ENCODE assay signal across 10 cellular contexts in the genomic region with DNA sequence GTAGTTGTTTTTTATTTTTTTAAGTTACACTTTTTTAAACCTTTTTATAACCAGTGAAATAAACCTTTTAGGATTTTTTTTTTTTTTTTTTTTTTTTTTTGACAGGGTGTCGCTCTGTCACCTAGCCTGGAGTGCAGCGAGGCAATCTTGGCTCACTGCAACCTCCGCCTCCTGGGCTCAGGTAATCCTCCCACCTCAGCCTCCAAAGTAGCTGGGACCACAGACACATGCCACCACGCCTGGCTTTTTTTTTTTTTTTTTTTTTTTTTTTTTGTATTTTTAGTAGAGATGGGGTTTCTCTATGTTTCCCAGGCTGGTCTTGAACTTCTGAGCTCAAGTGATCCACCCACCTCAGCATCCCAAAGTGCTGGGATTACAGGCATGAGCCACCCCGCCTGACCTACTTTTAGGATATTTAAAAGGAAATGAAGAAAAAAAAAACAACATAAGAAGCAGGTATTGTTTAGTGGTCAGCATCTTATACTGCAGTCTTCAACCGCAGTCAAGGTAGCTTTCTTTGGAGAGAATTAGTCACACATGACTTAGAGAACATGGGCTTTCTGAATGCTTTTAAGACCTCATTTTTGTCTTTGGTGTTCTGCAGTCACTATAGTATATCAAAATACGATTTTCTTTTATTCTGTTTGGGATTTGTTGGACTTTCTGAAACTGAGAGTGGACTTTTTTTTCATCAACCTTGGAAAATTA. TPM values are rescaled to one million over a fixed set of nuclear protein-coding genes. Genes with fewer than 3 reads are reported as not detected.
A peak's percentile ranks its signal among the peaks of the same experiment; 100 is the strongest.
DNase-seq lines count a peak whose midpoint lies in the region; ATAC-seq, FAIRE-seq and TF ChIP-seq lines count a peak whose summit lies in the region.
"Had no signal": no experiment of that assay in that cellular context is flagged by ENCODE, and none has a peak within 500 bp of the region (broad histone marks: within the 10 kb centered on the region; RNA-seq: fewer than 3 reads in every experiment).

No MANE protein-coding gene starts in this region.

- H3K79me2 ChIP-seq in GM23248 (ENCODE audit: insufficient read depth) (peaks cover 60% of the 10 kb centered on the region), OCI-LY7 (ENCODE audit: insufficient read depth, low read depth, low read length) (peaks cover 59% of the 10 kb centered on the region), H1 (ENCODE audit: control insufficient read depth in 1 of 2, insufficient read depth in 2 of 2, low read length in 2 of 2) (peaks cover 0 to 16% of the 10 kb centered on the region in 2 experiments; a peak in 2 of 4 replicates)

- peaks cover 21% of the 10 kb centered on the region for H3F3A ChIP-seq in GM23248 (ENCODE audit: insufficient read depth)

- H3K4me3 ChIP-seq in GM23248 (peak overlapping the region; percentile 98), OCI-LY7 (ENCODE audit: low read depth, low read length, poor library complexity, severe bottlenecking) (peak overlapping the region; percentile 81), H1 (ENCODE audit: extremely low read depth in 1 of 4, insufficient read depth in 2 of 4, low read depth in 3 of 4, low read length in 4 of 4) (peak overlapping the region in 3 of 4 experiments; percentile 99 to 100 (median 99); a peak in 4 of 8 replicates), psoas muscle (peak overlapping the region; percentile 94), neuronal stem cell (ENCODE audit: low read length in 2 of 2) (peak overlapping the region in 1 of 2 donors; percentile 65)

- H4K20me1 ChIP-seq in GM23248 (ENCODE audit: insufficient read depth) (no peaks in the 10 kb centered on the region), OCI-LY7 (ENCODE audit: insufficient read depth, low read length) (no peaks in the 10 kb centered on the region), H1 (replicated peaks in 1 of 2; ENCODE audit: control insufficient read depth in 1 of 2, insufficient read depth in 2 of 2, low read length in 2 of 2) (no peaks in the 10 kb centered on the region)

- no peak overlapping the region for H3K23ac ChIP-seq in H1 (ENCODE audit: insufficient read length)
- H3K23ac ChIP-seq in neuronal stem cell (ENCODE audit: low read depth, low read length, poor library complexity) = no peak overlapping the region

- H3K9me2 ChIP-seq in GM23248 (ENCODE audit: insufficient read depth) (no peaks in the 10 kb centered on the region), OCI-LY7 (ENCODE audit: insufficient read depth, low read length) (no peaks in the 10 kb centered on the region)

- ATAC-seq in psoas muscle = no peak
- ATAC-seq in GM18867 (IDR thresholded peaks at IDR 0.05; ENCODE audit: unreplicated experiment) = no peak

- peaks cover 10% of the 10 kb centered on the region for H3K36me3 ChIP-seq in GM23248 (ENCODE audit: low read depth)
- peaks cover 18% of the 10 kb centered on the region for H3K36me3 ChIP-seq in OCI-LY7 (ENCODE audit: insufficient read depth, low read length)
- H3K36me3 ChIP-seq in H1 (ENCODE audit: control insufficient read depth in 2 of 4, insufficient read depth in 4 of 4, low read length in 3 of 4) = peaks cover 0 to 4% (median under 1%) of the 10 kb centered on the region in 4 experiments; a peak in 3 of 8 replicates
- peaks cover 6 to 43% of the 10 kb centered on the region in 2 donors for H3K36me3 ChIP-seq in psoas muscle (ENCODE audit: insufficient read depth in 1 of 2, low read depth in 1 of 2)
- peaks cover 0 to 28% of the 10 kb centered on the region in 2 donors for H3K36me3 ChIP-seq in neuronal stem cell (replicated peaks in 1 of 2; ENCODE audit: control insufficient read depth in 2 of 2, insufficient read depth in 2 of 2, low read length in 2 of 2)

- POLR2A ChIA-PET in OCI-LY7 (lab: Charles Lee) (interaction anchor here (0.6 kb wide), 2 partner anchors 72 to 1081 kb away, joined by 3 to 5 read pairs; no protein-coding TSS in a partner anchor), H1 (lab: Charles Lee; ENCODE audit: partially characterized antibody) (interaction anchor here (0.9 to 2.7 kb wide), 2 partner anchors 8 to 397 kb away, joined by 3 to 21 read pairs; no protein-coding TSS in a partner anchor)

- CTCF ChIA-PET in OCI-LY7 (lab: Charles Lee; ENCODE audit: unreplicated experiment) = no interaction called here
- CTCF ChIA-PET in H1 (lab: Charles Lee; ENCODE audit: partially characterized antibody) = interaction anchor here (1.1 to 1.5 kb wide), 3 partner anchors 14 to 215 kb away, joined by 3 to 4 read pairs (median 3); no protein-coding TSS in a partner anchor

- in situ Hi-C loops in GM23248 (cut with MboI) = no loop called here

- no peaks in the 10 kb centered on the region for H3K27me3 ChIP-seq in GM23248 (replicated peaks; ENCODE audit: insufficient read depth)
- H3K27me3 ChIP-seq in H1 (replicated peaks in 1 of 4; ENCODE audit: control insufficient read depth in 3 of 4, extremely low read depth in 1 of 4, insufficient read depth in 3 of 4, low read length in 3 of 4) = no peaks in the 10 kb centered on the region
- no peaks in the 10 kb centered on the region for H3K27me3 ChIP-seq in psoas muscle (ENCODE audit: insufficient read depth in 3 of 3, low read length in 2 of 3)
- no peaks in the 10 kb centered on the region for H3K27me3 ChIP-seq in neuronal stem cell (ENCODE audit: control insufficient read depth in 3 of 3, insufficient read depth in 3 of 3, low read depth in 1 of 3, low read length in 3 of 3)

- intact Hi-C loops in OCI-LY7 (cut with micrococcal nuclease; ENCODE audit: unreplicated experiment) (loop anchor here (10.0 kb wide), 2 partner anchors 282 to 1918 kb away; a partner anchor contains a TSS), psoas muscle (cut with DNase I) (no loop called here)

- 95 to 98% methylated on average over 7 of the region's 7 CpGs for WGBS in GM23248 (ENCODE audit: low coverage in 1 of 2, low lambda C conversion rate in 2 of 2, missing lambda C conversion rate in 2 of 2), 2 experiments
- WGBS in H1 (ENCODE audit: extremely low coverage in 1 of 2, insufficient coverage in 1 of 2, insufficient read length in 1 of 2, insufficient replicate concordance in 2 of 2, low coverage in 1 of 2, low lambda C conversion rate in 2 of 2, missing lambda C conversion rate in 1 of 2), 2 experiments = 85% methylated on average over 3 of the region's 7 CpGs; no CpG with 5 or more reads in 1 of the 2 experiments
- 83 to 92% (median 87%) methylated on average over 7 of the region's 7 CpGs for WGBS in psoas muscle, 3 donors
- no CpG with 5 or more reads among the region's 7 CpGs for WGBS in neuronal stem cell (ENCODE audit: extremely low coverage in 2 of 2, insufficient read length in 2 of 2, insufficient replicate concordance in 1 of 2), 2 donors

- H2BK120ac ChIP-seq in H1 (replicated peaks; ENCODE audit: low read depth, low read length) = no peak overlapping the region
- H2BK120ac ChIP-seq in neuronal stem cell (ENCODE audit: low read depth, low read length) = no peak overlapping the region

- H3K18ac ChIP-seq in H1 (ENCODE audit: extremely low read depth, low read length) (no peak overlapping the region), neuronal stem cell (ENCODE audit: low read length) (no peak overlapping the region)

- H3K14ac ChIP-seq in H1 (ENCODE audit: insufficient read length) (no peak overlapping the region), neuronal stem cell (ENCODE audit: low read length) (no peak overlapping the region)

- no peak overlapping the region for H2AK5ac ChIP-seq in H1 (ENCODE audit: low read depth, low read length)
- H2AK5ac ChIP-seq in neuronal stem cell (ENCODE audit: low read depth, low read length) = no peak overlapping the region

- H3K9ac ChIP-seq in GM23248 (no peak overlapping the region), H1 (replicated peaks in 1 of 4; ENCODE audit: extremely low read depth in 1 of 4, low read depth in 3 of 4, low read length in 3 of 4) (no peak overlapping the region), neuronal stem cell (ENCODE audit: low read depth, low read length, poor library complexity) (no peak overlapping the region)

- H3K4me2 ChIP-seq in GM23248 (ENCODE audit: unreplicated experiment) (peak overlapping the region; percentile 99), OCI-LY7 (ENCODE audit: low read length) (peak overlapping the region; percentile 92), H1 (ENCODE audit: insufficient read depth in 1 of 2, low read depth in 2 of 2, low read length in 2 of 2) (peak overlapping the region in 1 of 2 experiments; percentile 84; a peak in 1 of 4 replicates), neuronal stem cell (ENCODE audit: insufficient read depth, low read length, poor library complexity, severe bottlenecking) (no peak overlapping the region)

- peaks cover 16% of the 10 kb centered on the region for H3K4me1 ChIP-seq in GM23248 (ENCODE audit: insufficient read depth)
- H3K4me1 ChIP-seq in OCI-LY7 (ENCODE audit: insufficient read depth, low read length, poor library complexity, severe bottlenecking) = peaks cover 38% of the 10 kb centered on the region
- H3K4me1 ChIP-seq in H1 (replicated peaks in 1 of 4; ENCODE audit: control insufficient read depth in 3 of 4, insufficient read depth in 4 of 4, low read length in 3 of 4) = peaks cover 0 to 9% (median 7%) of the 10 kb centered on the region in 4 experiments; a peak in 5 of 7 replicates
- H3K4me1 ChIP-seq in psoas muscle = peaks cover 42% of the 10 kb centered on the region
- peaks cover 10 to 13% of the 10 kb centered on the region in 2 donors for H3K4me1 ChIP-seq in neuronal stem cell (ENCODE audit: control insufficient read depth in 2 of 2, insufficient read depth in 1 of 2, low read depth in 1 of 2, low read length in 2 of 2)

- no peak for TF ChIP-seq RAD21 in H1 (IDR thresholded peaks at IDR 0.05 in 1 of 2, conservative IDR thresholded peaks at IDR 0.05 in 1 of 2; ENCODE audit: low read depth in 2 of 2, low read length in 2 of 2)

- no peak overlapping the region for H2BK15ac ChIP-seq in H1 (ENCODE audit: low read length)
- H2BK15ac ChIP-seq in neuronal stem cell (ENCODE audit: low read length) = no peak overlapping the region

- H3K56ac ChIP-seq in H1 (replicated peaks; ENCODE audit: insufficient read length, low read depth, low read length) = no peak overlapping the region

- peak overlapping the region; percentile 94; the same call in 1 of the 2 replicates for H3K27ac ChIP-seq in GM23248
- H3K27ac ChIP-seq in OCI-LY7 (ENCODE audit: low read depth, low read length, poor library complexity, severe bottlenecking) = no peak overlapping the region
- H3K27ac ChIP-seq in H1 (ENCODE audit: low read depth, low read length) = no peak overlapping the region
- peak overlapping the region; percentile 87 for H3K27ac ChIP-seq in psoas muscle
- no peak overlapping the region for H3K27ac ChIP-seq in neuronal stem cell (replicated peaks; ENCODE audit: low read length)

- no peaks in the 10 kb centered on the region for H3K9me3 ChIP-seq in GM23248 (ENCODE audit: low read depth)
- no peaks in the 10 kb centered on the region for H3K9me3 ChIP-seq in OCI-LY7 (ENCODE audit: low read length)
- no peaks in the 10 kb centered on the region for H3K9me3 ChIP-seq in H1 (ENCODE audit: insufficient read depth in 2 of 2, low read depth in 1 of 2, low read length in 1 of 2)
- no peaks in the 10 kb centered on the region for H3K9me3 ChIP-seq in psoas muscle
- H3K9me3 ChIP-seq in neuronal stem cell (replicated peaks in 1 of 2; ENCODE audit: control insufficient read depth in 2 of 2, insufficient read depth in 1 of 2, low read depth in 1 of 2, low read length in 2 of 2) = peaks cover 0 to 4% of the 10 kb centered on the region in 2 donors

- H2BK20ac ChIP-seq in H1 (ENCODE audit: low read length) = no peak overlapping the region

- H3K79me1 ChIP-seq in H1 (ENCODE audit: low read depth, low read length) = no peaks in the 10 kb centered on the region
- peaks cover 4% of the 10 kb centered on the region for H3K79me1 ChIP-seq in neuronal stem cell (ENCODE audit: low read depth, low read length)

- no TSS peak for BruUV-seq in OCI-LY7 (replicated peaks; lab: Mats Ljungman, UMichigan)

- TF ChIP-seq CTCF in OCI-LY7 (conservative IDR thresholded peaks at IDR 0.05; ENCODE audit: low read length) (no peak), H1 (IDR thresholded peaks at IDR 0.05; ENCODE audit: control extremely low read depth in 1 of 3, insufficient read depth in 1 of 3, low read depth in 1 of 3, low read length in 3 of 3) (no peak), psoas muscle (IDR thresholded peaks at IDR 0.05) (no peak)

- no peak for TF ChIP-seq POLR2A in H1 (IDR thresholded peaks at IDR 0.05; ENCODE audit: control extremely low read depth in 1 of 2, low read depth in 2 of 2, low read length in 2 of 2)

- H4K8ac ChIP-seq in H1 (ENCODE audit: extremely low read depth, insufficient read depth, low read length) = no peak overlapping the region
- H4K8ac ChIP-seq in neuronal stem cell (ENCODE audit: low read depth, low read length) = no peak overlapping the region

- no peak overlapping the region for H2BK5ac ChIP-seq in H1 (ENCODE audit: low read depth, low read length)
- H2BK5ac ChIP-seq in neuronal stem cell (ENCODE audit: low read length) = no peak overlapping the region

- no peak for DNase-seq in GM23248
- peak; percentile 12 for DNase-seq in OCI-LY7 (ENCODE audit: low spot score)
- no peak for DNase-seq in H1 (ENCODE audit: low read depth in 1 of 2, low spot score in 2 of 2)
- no peak for DNase-seq in psoas muscle
- DNase-seq in neuronal stem cell (ENCODE audit: low spot score) = no peak
- DNase-seq in NCI-H1092 treated with DMSO at 0.1 percent for 48 hours (lab: John Stamatoyannopoulos, UW) = no peak
- no peak for DNase-seq in NCI-H748 (lab: John Stamatoyannopoulos, UW; ENCODE audit: unreplicated experiment)

- no peak overlapping the region for H4K5ac ChIP-seq in H1 (ENCODE audit: insufficient read length, low read depth, low read length)

- H2BK12ac ChIP-seq in H1 (ENCODE audit: low read depth, low read length) (no peak overlapping the region), neuronal stem cell (ENCODE audit: low read length) (no peak overlapping the region)

- H3K4ac ChIP-seq in H1 (replicated peaks; ENCODE audit: insufficient read length, low read depth, low read length) (no peak overlapping the region), neuronal stem cell (ENCODE audit: low read length) (no peak overlapping the region)

- no peak for TF ChIP-seq EP300 in H1 (IDR thresholded peaks at IDR 0.05; ENCODE audit: borderline replicate concordance in 1 of 2, low read depth in 2 of 2, low read length in 2 of 2)

- H2AFZ ChIP-seq in GM23248 = no peak overlapping the region
- no peak overlapping the region for H2AFZ ChIP-seq in OCI-LY7 (ENCODE audit: low read length)
- no peak overlapping the region for H2AFZ ChIP-seq in H1 (ENCODE audit: low read length)
- no peak overlapping the region for H2AFZ ChIP-seq in neuronal stem cell (ENCODE audit: low read length)

- H3K23me2 ChIP-seq in H1 (ENCODE audit: low read depth, low read length) = peaks cover 17% of the 10 kb centered on the region

- no peak overlapping the region for H4K91ac ChIP-seq in H1 (replicated peaks; ENCODE audit: insufficient read length, low read length)
- no peak overlapping the region for H4K91ac ChIP-seq in neuronal stem cell (ENCODE audit: low read depth, low read length, poor library complexity)

- FAIRE-seq in H1 (lab: Jason Lieb, UNC) = no peak
- FAIRE-seq: bronchial epithelial cell had no signal

RNA-seq across cellular contexts. Expression of a gene that starts 1.6 kb away (rescaled TPM):
- total RNA-seq in GM23248 (2014; rRNA removed; shearing (Covaris generic)) = 19.2 and 21.9 TPM in 2 replicates
- polyA plus RNA-seq in GM23248 (2016; fragmentation: Nextera tagmentation; extraction: Ambion mirVana) = 31.7 and 32.1 TPM in 2 replicates
- total RNA-seq in OCI-LY7 (2014; rRNA removed; shearing (Covaris generic)) = 60.5 and 67.5 TPM in 2 replicates
- 39.3 and 43.1 TPM in 2 replicates for total RNA-seq in OCI-LY7 (2022)
- total RNA-seq in H1 (2021; fragmentation: NEBNext Ultra II Directional; extraction: Animal tissue kit (Norgen Biotek cat#: 25700)) = 31.5 and 35.7 TPM in 2 replicates
- polyA plus RNA-seq in H1 (2011; rRNA removed) = 79.0 and 82.2 TPM in 2 replicates
- 54.6 TPM for polyA plus RNA-seq in H1 (2011; cell fraction: cytosol; rRNA removed)
- polyA plus RNA-seq in H1 (2011; cell fraction: nucleus; rRNA removed) = 44.8 TPM
- polyA plus RNA-seq in H1 (2012, experiment 1 of 2) = 33.6 to 54.9 TPM (median 49.3 TPM) in 4 replicates
- polyA plus RNA-seq in H1 (2012, experiment 2 of 2) = 71.1 TPM
- polyA plus RNA-seq in H1 (2013, experiment 1 of 2) = 53.3 TPM
- 57.4 TPM for polyA plus RNA-seq in H1 (2013, experiment 2 of 2)
- 12.6 and 18.4 TPM in 2 replicates for polyA minus RNA-seq in H1 (2011; rRNA and poly(A)+ RNA removed)
- polyA minus RNA-seq in H1 (2011; cell fraction: cytosol; rRNA and poly(A)+ RNA removed) = 7.1 TPM
- polyA minus RNA-seq in H1 (2011; cell fraction: nucleus; rRNA and poly(A)+ RNA removed) = 13.1 TPM
- 10 to 100 TPM; 15.4 to 25.9 (median 20.2) TPM for total RNA-seq in psoas muscle
- 10 to 100 TPM; 23.7 to 32.9 (median 32.4) TPM for polyA plus RNA-seq in psoas muscle
- polyA plus RNA-seq in neuronal stem cell (2013, experiment 1 of 2) = 73.2 TPM
- 75.5 TPM for polyA plus RNA-seq in neuronal stem cell (2013, experiment 2 of 2)

RNA-seq across cellular contexts. Expression of a gene that starts 4.4 kb away (rescaled TPM):
- 40.2 and 44.1 TPM in 2 replicates for total RNA-seq in GM23248 (2014; rRNA removed; shearing (Covaris generic))
- polyA plus RNA-seq in GM23248 (2016; fragmentation: Nextera tagmentation; extraction: Ambion mirVana) = 77.5 and 83.1 TPM in 2 replicates
- total RNA-seq in OCI-LY7 (2014; rRNA removed; shearing (Covaris generic)) = 30.6 and 35.6 TPM in 2 replicates
- 36.5 and 40.1 TPM in 2 replicates for total RNA-seq in OCI-LY7 (2022)
- total RNA-seq in H1 (2021; fragmentation: NEBNext Ultra II Directional; extraction: Animal tissue kit (Norgen Biotek cat#: 25700)) = 26.1 and 26.3 TPM in 2 replicates
- 28.0 and 32.8 TPM in 2 replicates for polyA plus RNA-seq in H1 (2011; rRNA removed)
- polyA plus RNA-seq in H1 (2011; cell fraction: cytosol; rRNA removed) = 23.2 TPM
- polyA plus RNA-seq in H1 (2011; cell fraction: nucleus; rRNA removed) = 14.0 TPM
- polyA plus RNA-seq in H1 (2012, experiment 1 of 2) = 24.7 to 28.8 TPM (median 26.1 TPM) in 4 replicates
- 37.7 TPM for polyA plus RNA-seq in H1 (2012, experiment 2 of 2)
- polyA plus RNA-seq in H1 (2013, experiment 1 of 2) = 29.4 TPM
- 29.7 TPM for polyA plus RNA-seq in H1 (2013, experiment 2 of 2)
- polyA minus RNA-seq in H1 (2011; rRNA and poly(A)+ RNA removed) = 18.2 and 18.6 TPM in 2 replicates
- 10.5 TPM for polyA minus RNA-seq in H1 (2011; cell fraction: cytosol; rRNA and poly(A)+ RNA removed)
- 9.8 TPM for polyA minus RNA-seq in H1 (2011; cell fraction: nucleus; rRNA and poly(A)+ RNA removed)
- total RNA-seq in psoas muscle = 10 to 100 TPM; 31.9 to 48.5 (median 37.8) TPM
- polyA plus RNA-seq in psoas muscle = 10 to 100 TPM; 59.4 to 81.2 (median 79.8) TPM
- polyA plus RNA-seq in neuronal stem cell (2013, experiment 1 of 2) = 47.2 TPM
- 48.4 TPM for polyA plus RNA-seq in neuronal stem cell (2013, experiment 2 of 2)

RNA-seq across cellular contexts. Expression of a gene that starts 12.9 kb away (rescaled TPM):
- not detected in 2 replicates for total RNA-seq in GM23248 (2014; rRNA removed; shearing (Covaris generic))
- polyA plus RNA-seq in GM23248 (2016; fragmentation: Nextera tagmentation; extraction: Ambion mirVana) (0.21 and 0.30 TPM in 2 replicates), H1 (2011; rRNA removed) (2.3 TPM in 2 replicates), psoas muscle (under 1 TPM in 1 of 3 donors, not detected in 2; 0.03 TPM)
- not detected in 2 replicates for total RNA-seq in OCI-LY7 (2014; rRNA removed; shearing (Covaris generic))
- total RNA-seq in OCI-LY7 (2022) (not detected in 2 replicates), psoas muscle (not detected)
- 1.4 and 1.7 TPM in 2 replicates for total RNA-seq in H1 (2021; fragmentation: NEBNext Ultra II Directional; extraction: Animal tissue kit (Norgen Biotek cat#: 25700))
- 1.6 TPM for polyA plus RNA-seq in H1 (2011; cell fraction: cytosol; rRNA removed)
- 1.5 TPM for polyA plus RNA-seq in H1 (2011; cell fraction: nucleus; rRNA removed)
- polyA plus RNA-seq in H1 (2012, experiment 1 of 2) = 1.2 to 1.6 TPM (median 1.5 TPM) in 4 replicates
- polyA plus RNA-seq in H1 (2012, experiment 2 of 2) = 1.4 TPM
- polyA plus RNA-seq in H1 (2013, experiment 1 of 2) = 0.83 TPM
- 1.2 TPM for polyA plus RNA-seq in H1 (2013, experiment 2 of 2)
- 0.39 and 0.54 TPM in 2 replicates for polyA minus RNA-seq in H1 (2011; rRNA and poly(A)+ RNA removed)
- polyA minus RNA-seq in H1 (2011; cell fraction: cytosol; rRNA and poly(A)+ RNA removed) = 0.51 TPM
- polyA minus RNA-seq in H1 (2011; cell fraction: nucleus; rRNA and poly(A)+ RNA removed) = 0.40 TPM
- 0.13 TPM for polyA plus RNA-seq in neuronal stem cell (2013, experiment 1 of 2)
- 0.22 TPM for polyA plus RNA-seq in neuronal stem cell (2013, experiment 2 of 2)
- total RNA-seq: Right ventricle myocardium inferior had no signal

RNA-seq across cellular contexts. Expression of a gene that starts 50.3 kb away (rescaled TPM):
- total RNA-seq in GM23248 (2014; rRNA removed; shearing (Covaris generic)) = not detected in 2 replicates
- not detected in 2 replicates for polyA plus RNA-seq in GM23248 (2016; fragmentation: Nextera tagmentation; extraction: Ambion mirVana)
- total RNA-seq in OCI-LY7 (2014; rRNA removed; shearing (Covaris generic)) = not detected in 2 replicates
- total RNA-seq in OCI-LY7 (2022) = not detected in 2 replicates
- not detected in 2 replicates for total RNA-seq in H1 (2021; fragmentation: NEBNext Ultra II Directional; extraction: Animal tissue kit (Norgen Biotek cat#: 25700))
- 0.08 TPM in 1 of 2 replicates, not detected in the other for polyA plus RNA-seq in H1 (2011; rRNA removed)
- polyA plus RNA-seq in H1 (2011; cell fraction: cytosol; rRNA removed) = 0.06 TPM
- polyA plus RNA-seq in H1 (2011; cell fraction: nucleus; rRNA removed) = not detected
- polyA plus RNA-seq in H1 (2012, experiment 1 of 2) = 0.19 to 0.31 TPM in 2 of 4 replicates, not detected in the others
- polyA plus RNA-seq in H1 (2012, experiment 2 of 2) = not detected
- polyA plus RNA-seq in H1 (2013, experiment 1 of 2) = not detected
- 0.06 TPM for polyA plus RNA-seq in H1 (2013, experiment 2 of 2)
- not detected in 2 replicates for polyA minus RNA-seq in H1 (2011; rRNA and poly(A)+ RNA removed)
- polyA minus RNA-seq in H1 (2011; cell fraction: cytosol; rRNA and poly(A)+ RNA removed) = not detected
- not detected for polyA minus RNA-seq in H1 (2011; cell fraction: nucleus; rRNA and poly(A)+ RNA removed)
- not detected for total RNA-seq in psoas muscle
- under 1 TPM in 2 of 3 donors, not detected in 1; 0.01 to 0.15 TPM for polyA plus RNA-seq in psoas muscle
- polyA plus RNA-seq in neuronal stem cell (2013, experiment 1 of 2) = not detected
- polyA plus RNA-seq in neuronal stem cell (2013, experiment 2 of 2) = not detected
- total RNA-seq: bronchial epithelial cell, Right ventricle myocardium inferior had no signal

Comparison
In these comparisons a context has a peak if more than half of its experiments do, and no peak if none do; other contexts are left out.
1. H3K27ac ChIP-seq: peak in GM23248 (single experiment) and psoas muscle (single experiment); none in OCI-LY7 (single experiment), H1 (single experiment) and neuronal stem cell (single experiment).